9 cellular contexts compared by ENCODE assay signal in the genomic region with DNA sequence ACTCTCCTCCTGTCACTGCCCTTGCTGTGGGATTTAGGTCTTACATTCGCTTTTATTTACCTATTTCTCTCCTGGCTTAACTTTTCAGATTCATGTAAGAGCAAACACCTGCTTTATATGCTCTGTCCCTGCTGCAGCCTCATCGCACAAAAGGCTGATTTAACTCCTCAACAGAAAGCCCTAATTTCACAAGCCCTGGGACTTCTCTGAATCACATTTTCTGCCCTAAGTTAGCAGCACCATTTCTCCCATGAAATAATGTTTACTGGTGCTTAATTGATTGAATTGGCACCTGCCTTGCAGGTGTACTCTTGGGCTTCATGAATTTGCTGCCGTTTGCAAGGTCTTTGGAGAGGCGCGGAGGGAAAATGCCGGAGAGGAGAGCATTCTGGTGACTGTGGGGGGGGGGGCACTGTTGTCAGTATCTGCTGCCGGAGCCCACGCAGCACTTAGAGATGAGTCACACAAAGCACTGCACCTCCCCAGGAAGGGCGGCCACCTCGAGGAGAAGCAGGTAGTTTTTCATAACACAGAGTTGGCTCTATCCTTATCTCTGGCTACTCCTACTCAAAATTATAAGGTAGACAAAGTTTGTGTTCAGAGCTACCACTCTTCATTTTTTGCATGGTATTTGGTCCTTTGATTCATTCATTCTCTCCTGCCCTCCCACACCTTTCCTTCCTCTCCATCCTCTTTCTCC.
A peak's percentile ranks its signal among the peaks of the same experiment; 100 is the strongest.
DNase-seq lines count a peak whose midpoint lies in the region; ATAC-seq and TF ChIP-seq lines count a peak whose summit lies in the region.
"Had no signal": no experiment of that assay in that cellular context is flagged by ENCODE, and none has a peak within 500 bp of the region (broad histone marks: within the 10 kb centered on the region; RNA-seq: fewer than 3 reads in every experiment).

No MANE protein-coding gene starts in this region.

- H3K4me1 ChIP-seq in PC-9 (replicated peaks; ENCODE audit: insufficient read depth) (peaks cover 37% of the 10 kb centered on the region), testis (peaks cover 16% of the 10 kb centered on the region)

- peak overlapping the region; percentile 52 for H2AFZ ChIP-seq in PC-9

- no peaks in the 10 kb centered on the region for H3K9me3 ChIP-seq in PC-9 (ENCODE audit: insufficient read depth, low read depth)
- H3K9me3 ChIP-seq in testis = no peaks in the 10 kb centered on the region

- TF ChIP-seq CTCF in PC-9 (conservative IDR thresholded peaks at IDR 0.05) (no peak), testis (IDR thresholded peaks at IDR 0.05) (no peak)

- H3K4me2 ChIP-seq in PC-9 = peak overlapping the region; percentile 81

- peaks cover 7 to 10% of the 10 kb centered on the region in 2 donors for H3K27me3 Mint-ChIP-seq in natural killer cell treated with Interleukin-12 subunit alpha and Interleukin-12 subunit beta and Interleukin-15 and Interleukin-18, amount 100 ng/mL, for 72 hours

- no peak for ATAC-seq in natural killer cell treated with Interleukin-12 subunit alpha and Interleukin-12 subunit beta and Interleukin-15 and Interleukin-18, amount 100 ng/mL, for 72 hours

- POLR2A ChIA-PET in PC-9 (lab: Charles Lee; ENCODE audit: unreplicated experiment) = interaction anchor here (0.6 kb wide), 1 partner anchor 641 kb away, joined by 3 read pairs; no protein-coding TSS in a partner anchor

- H3K27me3 ChIP-seq in PC-9 (ENCODE audit: insufficient read depth, low read depth) (no peaks in the 10 kb centered on the region), testis (no peaks in the 10 kb centered on the region)

- H3F3A ChIP-seq in PC-9 (ENCODE audit: insufficient read depth, low read depth) = peaks cover 23% of the 10 kb centered on the region; the same call in 1 of the 2 replicates

- no peaks in the 10 kb centered on the region for H3K36me3 Mint-ChIP-seq in natural killer cell treated with Interleukin-12 subunit alpha and Interleukin-12 subunit beta and Interleukin-15 and Interleukin-18, amount 100 ng/mL, for 72 hours

- intact Hi-C loops in PC-9 (cut with micrococcal nuclease; ENCODE audit: unreplicated experiment) (loop anchor here (1.0 kb wide), 1 partner anchor 30 kb away; no protein-coding TSS in a partner anchor), testis (cut with DNase I; ENCODE audit: low total_unique reads) (no loop called here)

- TF ChIP-seq POLR2A in testis (IDR thresholded peaks at IDR 0.05) = no peak

- H3K9me3 Mint-ChIP-seq in natural killer cell treated with Interleukin-12 subunit alpha and Interleukin-12 subunit beta and Interleukin-15 and Interleukin-18, amount 100 ng/mL, for 72 hours = no peaks in the 10 kb centered on the region
- H3K9me3 Mint-ChIP-seq: activated T-cell treated with anti-CD3 and anti-CD28 coated beads, Interleukin-2, amount 50 U/mL, for 24 hours had no signal

- DNase-seq in NCI-H2107 treated with DMSO at 0.1 percent for 48 hours (lab: John Stamatoyannopoulos, UW; ENCODE audit: unreplicated experiment) (peak; percentile 56), NCI-H2107 (lab: John Stamatoyannopoulos, UW) (no peak), PC-9 (peak in 1 of 2 experiments; percentile 35), glomerular visceral epithelial cell (ENCODE audit: extremely low spot score) (peak; percentile 31), testis (peak; percentile 47), NCI-H2196 treated with DMSO at 0.1 percent for 48 hours (lab: John Stamatoyannopoulos, UW; ENCODE audit: unreplicated experiment) (no peak)
- DNase-seq in natural killer cell treated with Interleukin-12 subunit alpha and Interleukin-12 subunit beta and Interleukin-15 and Interleukin-18, amount 100 ng/mL, for 72 hours (ENCODE audit: low spot score) = no peak
- no peak for DNase-seq in activated CD4-positive, alpha-beta T cell treated with anti-CD3 and anti-CD28 coated beads, Interleukin-2, amount 50 U/mL, for 1 hour
- DNase-seq: activated T-cell treated with anti-CD3 and anti-CD28 coated beads, Interleukin-2, amount 50 U/mL, for 24 hours had no signal

- peak overlapping the region; percentile 83 for H3K27ac ChIP-seq in PC-9
- H3K27ac ChIP-seq in testis = no peak overlapping the region

- peak overlapping the region; percentile 43; the same call in 1 of the 2 replicates for H3K4me3 ChIP-seq in PC-9
- no peak overlapping the region for H3K4me3 ChIP-seq in testis

- H4K20me1 ChIP-seq in PC-9 (ENCODE audit: insufficient read depth) = no peaks in the 10 kb centered on the region

- BruUV-seq in PC-9 (replicated peaks; lab: Mats Ljungman, UMichigan) = no TSS peak

- no peak overlapping the region for H3K4me3 Mint-ChIP-seq in natural killer cell treated with Interleukin-12 subunit alpha and Interleukin-12 subunit beta and Interleukin-15 and Interleukin-18, amount 100 ng/mL, for 72 hours
- H3K4me3 Mint-ChIP-seq: activated T-cell treated with anti-CD3 and anti-CD28 coated beads, Interleukin-2, amount 50 U/mL, for 24 hours had no signal

- no peaks in the 10 kb centered on the region for H3K4me1 Mint-ChIP-seq in natural killer cell treated with Interleukin-12 subunit alpha and Interleukin-12 subunit beta and Interleukin-15 and Interleukin-18, amount 100 ng/mL, for 72 hours (ENCODE audit: low read depth in 2 of 2)

- CTCF ChIA-PET in PC-9 (lab: Charles Lee) = no interaction called here

- no peaks in the 10 kb centered on the region for H3K36me3 ChIP-seq in PC-9 (ENCODE audit: low read depth)
- no peaks in the 10 kb centered on the region for H3K36me3 ChIP-seq in testis (ENCODE audit: low read depth, missing control alignments)

- no peaks in the 10 kb centered on the region for H3K9me2 ChIP-seq in PC-9 (ENCODE audit: insufficient read depth)

- 46 to 49% methylated on average over 10 of the region's 10 CpGs for WGBS in testis, 2 donors

- no peak overlapping the region for H3K27ac Mint-ChIP-seq in natural killer cell treated with Interleukin-12 subunit alpha and Interleukin-12 subunit beta and Interleukin-15 and Interleukin-18, amount 100 ng/mL, for 72 hours
- H3K27ac Mint-ChIP-seq: activated T-cell treated with anti-CD3 and anti-CD28 coated beads, Interleukin-2, amount 50 U/mL, for 24 hours had no signal

- H3K79me2 ChIP-seq in PC-9 (ENCODE audit: low read depth) = no peaks in the 10 kb centered on the region

Comparison
In these comparisons a context has a peak if more than half of its experiments do, and no peak if none do; other contexts are left out.
1. DNase-seq: peak in NCI-H2107 treated with DMSO at 0.1 percent for 48 hours (single experiment), glomerular visceral epithelial cell (single experiment) and testis (single experiment); none in NCI-H2107 (single experiment), natural killer cell treated with Interleukin-12 subunit alpha and Interleukin-12 subunit beta and Interleukin-15 and Interleukin-18, amount 100 ng/mL, for 72 hours (single experiment), activated CD4-positive, alpha-beta T cell treated with anti-CD3 and anti-CD28 coated beads, Interleukin-2, amount 50 U/mL, for 1 hour (single experiment) and NCI-H2196 treated with DMSO at 0.1 percent for 48 hours (single experiment).